In genomic region chr11:36016263-36016662, GRCh38 we compare ENCODE assay signal across 16 cellular contexts.
"Had no signal": no experiment of that assay in that cellular context is flagged by ENCODE, and none has a peak within 500 bp of the region (broad histone marks: within the 10 kb centered on the region; RNA-seq: fewer than 3 reads in every experiment).

No MANE protein-coding gene starts in this region.

- H3K9me3 ChIP-seq: thyroid gland had no signal

- ATAC-seq: foreskin keratinocyte; stimulated activated naive CD8-positive, alpha-beta T cell treated with anti-CD3 and anti-CD28 coated beads, Interleukin-15, Interleukin-2, amounts not matched to agents 100 U/mL and 50 U/mL, for 24 hours had no signal

- H3K27me3 ChIP-seq: foreskin keratinocyte, thyroid gland had no signal

- FAIRE-seq: urothelium cell line had no signal

- DNase-seq: activated CD4-positive, alpha-beta memory T cell treated with anti-CD3 and anti-CD28 coated beads for 36 hours; activated CD4-positive, alpha-beta T cell treated with anti-CD3 and anti-CD28 coated beads for 1 hour; activated CD8-positive, alpha-beta memory T cell treated with anti-CD3 and anti-CD28 coated beads, Interleukin-2, amount 50 U/mL, for 48 hours; activated naive CD4-positive, alpha-beta T cell; endodermal cell; erythroblast; foreskin keratinocyte; immature natural killer cell; nephron progenitor cell; stimulated activated CD4-positive, alpha-beta T cell treated with anti-CD3 and anti-CD28 coated beads, Interleukin-4, amount 100 ng/mL, for 1 hour; stimulated activated CD8-positive, alpha-beta memory T cell treated with anti-CD3 and anti-CD28 coated beads, Interleukin-4, amount 100 ng/mL, for 48 hours; stimulated activated naive CD8-positive, alpha-beta T cell treated with anti-CD3 and anti-CD28 coated beads, Interleukin-15, Interleukin-2, amounts not matched to agents 100 U/mL and 50 U/mL, for 24 hours; T-helper 9 cell had no signal

- H3K36me3 ChIP-seq: thyroid gland had no signal

- H3K36me3 Mint-ChIP-seq: activated CD4-positive, alpha-beta memory T cell treated with anti-CD3 and anti-CD28 coated beads for 36 hours; immature natural killer cell had no signal

- H3K4me1 Mint-ChIP-seq: immature natural killer cell had no signal

- H3K4me3 ChIP-seq: thyroid gland had no signal

- H3K4me1 ChIP-seq: thyroid gland had no signal

- H3K27ac Mint-ChIP-seq: activated CD4-positive, alpha-beta memory T cell treated with anti-CD3 and anti-CD28 coated beads for 36 hours; activated T-helper 1 cell treated with anti-CD3 and anti-CD28 coated beads, Interleukin-12 subunit alpha, Interleukin-12 subunit beta, Interleukin-2, Interleukin-4 antibody, amounts not matched to agents 30 ng/mL and 10 ng/mL and 1 ng/mL, durations not matched to agents 14 hours and 24 hours and 36 hours; immature natural killer cell; nephron progenitor cell had no signal

- H3K27ac ChIP-seq: foreskin keratinocyte, thyroid gland had no signal

- H3K9me3 Mint-ChIP-seq: activated CD4-positive, alpha-beta memory T cell treated with anti-CD3 and anti-CD28 coated beads for 36 hours; activated T-helper 1 cell treated with anti-CD3 and anti-CD28 coated beads, Interleukin-12 subunit alpha, Interleukin-12 subunit beta, Interleukin-2, Interleukin-4 antibody, amounts not matched to agents 30 ng/mL and 10 ng/mL and 1 ng/mL, durations not matched to agents 14 hours and 24 hours and 36 hours; endodermal cell; immature natural killer cell; nephron progenitor cell had no signal

- H3K4me3 Mint-ChIP-seq: activated CD4-positive, alpha-beta memory T cell treated with anti-CD3 and anti-CD28 coated beads for 36 hours; activated T-helper 1 cell treated with anti-CD3 and anti-CD28 coated beads, Interleukin-12 subunit alpha, Interleukin-12 subunit beta, Interleukin-2, Interleukin-4 antibody, amounts not matched to agents 30 ng/mL and 10 ng/mL and 1 ng/mL, durations not matched to agents 14 hours and 24 hours and 36 hours; endodermal cell; immature natural killer cell; nephron progenitor cell had no signal
